In genomic region chr15:82985688-82986441, GRCh38 we compare ENCODE assay signal across 8 cellular contexts. TPM values are rescaled to one million over a fixed set of nuclear protein-coding genes. Genes with fewer than 3 reads are reported as not detected.
A peak's percentile ranks its signal among the peaks of the same experiment; 100 is the strongest.
DNase-seq lines count a peak whose midpoint lies in the region; ATAC-seq and TF ChIP-seq lines count a peak whose summit lies in the region.

TSS of gene RAMAC (plus strand) at chr15:82986210. CDS start at chr15:82989019, 2,809 bp downstream.

- H3K36me3 ChIP-seq in SK-N-MC (ENCODE audit: insufficient read depth, low read length) = peaks cover 13% of the 10 kb centered on the region

- H3K27ac ChIP-seq in SK-N-MC (peak within 1 kb of the TSS; percentile 77; the same call in 1 of the 2 replicates), temporal lobe (ENCODE audit: low read depth, low read length) (peak within 1 kb of the TSS; percentile 52)

- H3K9me3 Mint-ChIP-seq in HFFc6 = peaks cover 4% of the 10 kb centered on the region; the same call in 1 of the 2 replicates
- H3K9me3 Mint-ChIP-seq in activated naive CD4-positive, alpha-beta T cell treated with anti-CD3 and anti-CD28 coated beads, Interleukin-2, amount 50 U/mL, for 72 hours = peaks cover 5 to 7% of the 10 kb centered on the region in 2 donors

- H3K4me3 Mint-ChIP-seq in HFFc6 = peak within 1 kb of the TSS; percentile 99

- peak; percentile 95 to 96 for ATAC-seq in activated naive CD4-positive, alpha-beta T cell treated with anti-CD3 and anti-CD28 coated beads, Interleukin-2, amount 50 U/mL, for 72 hours

- DNase-seq in GM04504 (ENCODE audit: low read depth) (peak; percentile 90), HFFc6 (peak; percentile 94), NB4 (ENCODE audit: low read depth) (peak; percentile 96), SK-N-MC (ENCODE audit: low read depth, low spot score) (peak; percentile 91), glomerular endothelial cell (ENCODE audit: extremely low read depth, low read depth, low spot score) (peak; percentile 84), occipital lobe (lab: John Stamatoyannopoulos, UW) (peak; percentile 93)
- peak; percentile 85 to 93 for DNase-seq in activated naive CD4-positive, alpha-beta T cell treated with anti-CD3 and anti-CD28 coated beads, Interleukin-2, amount 50 U/mL, for 72 hours (ENCODE audit: low spot score in 2 of 2)

- H3K9me3 ChIP-seq in SK-N-MC (ENCODE audit: low read depth, low read length) = no peaks in the 10 kb centered on the region

- peak within 1 kb of the TSS; percentile 90 for H3K27ac Mint-ChIP-seq in HFFc6
- peak within 1 kb of the TSS; percentile 90 to 97 for H3K27ac Mint-ChIP-seq in activated naive CD4-positive, alpha-beta T cell treated with anti-CD3 and anti-CD28 coated beads, Interleukin-2, amount 50 U/mL, for 72 hours

- TF ChIP-seq CTCF in HFFc6 (IDR thresholded peaks at IDR 0.05) (no peak), NB4 (IDR thresholded peaks at IDR 0.05; ENCODE audit: low read depth, low read length) (no peak)

- H3K4me1 Mint-ChIP-seq in HFFc6 (ENCODE audit: low read depth) = peaks cover 27% of the 10 kb centered on the region

- peaks cover 27% of the 10 kb centered on the region for H3K36me3 Mint-ChIP-seq in HFFc6 (ENCODE audit: low read depth)
- peaks cover 21 to 23% of the 10 kb centered on the region in 2 donors for H3K36me3 Mint-ChIP-seq in activated naive CD4-positive, alpha-beta T cell treated with anti-CD3 and anti-CD28 coated beads, Interleukin-2, amount 50 U/mL, for 72 hours

- peak within 1 kb of the TSS; percentile 97 for H3K9ac ChIP-seq in SK-N-MC (ENCODE audit: insufficient read length)

- no peaks in the 10 kb centered on the region; the same call in 1 of the 2 replicates for H3K27me3 Mint-ChIP-seq in HFFc6 (ENCODE audit: insufficient read depth)

- H3K4me3 ChIP-seq in NB4 (ENCODE audit: low read depth, low read length) (peak within 1 kb of the TSS; percentile 99), SK-N-MC (peak within 1 kb of the TSS; percentile 96)

- TF ChIP-seq POLR2A in NB4 (IDR thresholded peaks at IDR 0.05; ENCODE audit: extremely low read depth, insufficient read length) = peak; percentile 68

RNA-seq across cellular contexts. Expression of gene RAMAC, which starts in this region (rescaled TPM):
- 10 to 100 TPM; 18.6 to 22.0 (median 20.3) TPM for total RNA-seq in HFFc6 (2021; fragmentation: NEBNext Ultra II Directional; extraction: Animal tissue kit (Norgen Biotek cat#: 25700))
- 10 to 100 TPM; 20.1 to 20.3 TPM for total RNA-seq in activated naive CD4-positive, alpha-beta T cell treated with anti-CD3 and anti-CD28 coated beads, Interleukin-2, amount 50 U/mL, for 72 hours
- 16.5 and 17.5 TPM in 2 replicates for total RNA-seq in glomerular endothelial cell
- 41.5 TPM for total RNA-seq in occipital lobe
- 21.9 TPM for total RNA-seq in temporal lobe

Comparison
In these comparisons a context has a peak if more than half of its experiments do, and no peak if none do; other contexts are left out.
1. Peak in every context shown above with its lines: DNase-seq, ATAC-seq, H3K4me3 ChIP-seq and H3K27ac ChIP-seq.